In the genomic region with DNA sequence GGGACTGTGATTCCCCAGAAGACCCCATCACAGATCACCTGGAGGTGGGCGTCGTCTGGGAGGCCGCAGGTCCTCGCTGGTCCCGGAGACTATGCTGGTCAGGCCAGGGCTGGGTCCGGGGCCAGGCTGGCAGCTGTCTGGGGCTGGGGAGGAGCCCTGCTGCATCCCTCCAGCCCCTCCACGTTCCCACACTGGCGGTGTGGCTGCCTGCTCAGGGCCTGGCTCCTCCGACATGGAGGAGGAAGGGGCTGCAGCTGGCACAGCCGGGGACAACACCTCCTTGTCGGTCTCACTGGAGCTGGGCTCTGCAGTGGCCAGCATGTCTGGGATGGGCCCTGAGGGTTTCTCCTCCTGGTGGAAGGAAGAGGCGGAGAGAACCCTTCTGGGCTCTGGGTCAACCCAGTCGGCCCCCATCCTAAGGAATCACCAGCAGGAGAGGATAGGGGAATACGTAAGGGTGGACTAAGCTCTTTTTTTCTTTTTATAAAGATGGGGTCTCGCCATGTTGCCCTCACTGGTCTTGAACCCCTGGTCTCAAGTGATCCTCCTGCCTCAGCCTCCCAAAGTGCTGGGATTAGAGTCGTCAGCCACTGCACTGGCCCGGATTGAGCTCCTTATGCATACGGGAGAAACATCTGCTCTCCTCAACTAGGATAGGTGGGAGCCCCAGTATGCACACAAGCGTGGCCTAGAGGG, we compare ENCODE assay signal across 8 cellular contexts. TPM values are rescaled to one million over a fixed set of nuclear protein-coding genes. Genes with fewer than 3 reads are reported as not detected.
DNase-seq lines count a peak whose midpoint lies in the region; ATAC-seq and TF ChIP-seq lines count a peak whose summit lies in the region.

No MANE protein-coding gene starts in this region.

- no peaks in the 10 kb centered on the region for H3K79me2 ChIP-seq in H9 (ENCODE audit: insufficient read depth, low read length)

- no peaks in the 10 kb centered on the region; the same call in 1 of the 2 replicates for H3K27me3 Mint-ChIP-seq in H9 (ENCODE audit: low read depth)
- no peaks in the 10 kb centered on the region for H3K27me3 Mint-ChIP-seq in activated B cell treated with CpG ODN at 0.5 μM for 24 hours

- H3K79me1 ChIP-seq in H9 (ENCODE audit: insufficient read depth, low read depth, low read length, poor library complexity, severe bottlenecking) = no peaks in the 10 kb centered on the region

- no peak overlapping the region for H2BK120ac ChIP-seq in H9 (ENCODE audit: low read depth, low read length, poor library complexity, severe bottlenecking)

- H3K4me3 ChIP-seq in right cardiac atrium (ENCODE audit: low read length) (peak overlapping the region; percentile 86), skeletal muscle satellite cell (ENCODE audit: low read length) (peak overlapping the region; percentile 96)

- ATAC-seq in activated B cell treated with CpG ODN at 0.5 μM for 24 hours (ENCODE audit: low read depth) (no peak), right cardiac atrium (peak in 1 of 2 donors; percentile 3), GM19397 (IDR thresholded peaks at IDR 0.05; ENCODE audit: unreplicated experiment) (no peak)

- H2BK12ac ChIP-seq in H9 (ENCODE audit: insufficient read length, low read depth, low read length) = no peak overlapping the region

- H4K8ac ChIP-seq in H9 (replicated peaks; ENCODE audit: insufficient read length, low read depth, low read length) = no peak overlapping the region

- H4K5ac ChIP-seq in H9 (ENCODE audit: insufficient read length, low read depth, low read length) = no peak overlapping the region

- H3K9me3 Mint-ChIP-seq in H9 (no peaks in the 10 kb centered on the region; a peak in 1 of 5 replicates), activated B cell treated with CpG ODN at 0.5 μM for 24 hours (no peaks in the 10 kb centered on the region)

- no peak overlapping the region for H2BK5ac ChIP-seq in H9 (ENCODE audit: insufficient read length, low read length)

- no peak overlapping the region for H2BK20ac ChIP-seq in H9 (ENCODE audit: low read depth, low read length, poor library complexity, severe bottlenecking)

- peaks cover 11 to 24% of the 10 kb centered on the region in 2 experiments for H3K4me1 Mint-ChIP-seq in H9
- peaks cover 26% of the 10 kb centered on the region for H3K4me1 Mint-ChIP-seq in activated B cell treated with CpG ODN at 0.5 μM for 24 hours

- H3K9ac ChIP-seq in H9 (ENCODE audit: extremely low read depth, insufficient read length, low read length) = no peak overlapping the region
- H3K9ac ChIP-seq in skeletal muscle satellite cell (ENCODE audit: low read depth, low read length) = peak overlapping the region; percentile 100

- H4K91ac ChIP-seq in H9 (ENCODE audit: insufficient read length, low read depth, low read length) = no peak overlapping the region

- H3K4me1 ChIP-seq in H9 (ENCODE audit: insufficient read depth, low read length) (no peaks in the 10 kb centered on the region; the same call in 1 of the 2 replicates), right cardiac atrium (ENCODE audit: control insufficient read depth, insufficient read depth, low read length) (peaks cover 13% of the 10 kb centered on the region), skeletal muscle satellite cell (ENCODE audit: control insufficient read depth, insufficient read depth, low read length) (peaks cover 27% of the 10 kb centered on the region)

- peaks cover 9% of the 10 kb centered on the region for H3K23me2 ChIP-seq in H9 (ENCODE audit: insufficient read length, low read depth, low read length, poor library complexity, severe bottlenecking)

- H3K9me3 ChIP-seq in H9 (ENCODE audit: control insufficient read depth, low read depth, low read length) (no peaks in the 10 kb centered on the region), right cardiac atrium (ENCODE audit: control insufficient read depth, low read length) (no peaks in the 10 kb centered on the region), skeletal muscle satellite cell (replicated peaks; ENCODE audit: low read length) (no peaks in the 10 kb centered on the region)

- WGBS in H9 (ENCODE audit: extremely low coverage, insufficient read length, low lambda C conversion rate) = no CpG with 5 or more reads among the region's 19 CpGs
- WGBS in right cardiac atrium = 58% methylated on average over 19 of the region's 19 CpGs

- TF ChIP-seq CTCF in H9 (conservative IDR thresholded peaks at IDR 0.05) (no peak), activated B cell treated with CpG ODN at 0.5 μM for 24 hours (IDR thresholded peaks at IDR 0.05) (no peak), GM20000 (IDR thresholded peaks at IDR 0.05; ENCODE audit: extremely low read depth, missing control alignments) (no peak)

- no peak overlapping the region for H3T11ph ChIP-seq in H9 (ENCODE audit: low read length)

- POLR2A ChIA-PET in activated B cell treated with CpG ODN at 0.5 μM for 24 hours (lab: Charles Lee) = interaction anchor here (0.6 to 2.8 kb wide), 24 partner anchors 7 to 1448 kb away, joined by 3 to 30 read pairs (median 6); a partner anchor contains a TSS

- peak overlapping the region; percentile 99 for H3K27ac Mint-ChIP-seq in H9
- H3K27ac Mint-ChIP-seq in activated B cell treated with CpG ODN at 0.5 μM for 24 hours = peak overlapping the region; percentile 98

- no peak overlapping the region for H3K4ac ChIP-seq in H9 (ENCODE audit: low read depth, low read length)

- H2BK15ac ChIP-seq in H9 (ENCODE audit: low read depth, low read length) = no peak overlapping the region

- peak overlapping the region; percentile 49; the same call in 1 of the 2 replicates for H3K14ac ChIP-seq in H9 (ENCODE audit: insufficient read depth, low read length)

- CTCF ChIA-PET in activated B cell treated with CpG ODN at 0.5 μM for 24 hours (lab: Charles Lee) = interaction anchor here (1.3 to 1.7 kb wide), 3 partner anchors 7 to 67 kb away, joined by 5 to 11 read pairs (median 7); no protein-coding TSS in a partner anchor

- peak; percentile 42 for DNase-seq in H9
- DNase-seq in activated B cell treated with CpG ODN at 0.5 μM for 24 hours = no peak
- peak in 2 of 3 donors; percentile 32 to 76 for DNase-seq in right cardiac atrium
- no peak for DNase-seq in GM20000 (ENCODE audit: low spot score)
- no peak for DNase-seq in SIG-M5 (lab: John Stamatoyannopoulos, UW)
- no peak for DNase-seq in iPS-NIHi7 (ENCODE audit: extremely low spot score)

- H3K56ac ChIP-seq in H9 (ENCODE audit: insufficient read length, low read depth, low read length) = no peak overlapping the region

- H3K36me3 ChIP-seq in skeletal muscle satellite cell (ENCODE audit: insufficient read depth, low read length) = peaks cover 4% of the 10 kb centered on the region

- H3K36me3 Mint-ChIP-seq in H9 (ENCODE audit: insufficient read depth in 1 of 3, low read depth in 3 of 3) (peaks cover 2 to 10% (median 7%) of the 10 kb centered on the region in 3 experiments; a peak in 3 of 7 replicates), activated B cell treated with CpG ODN at 0.5 μM for 24 hours (ENCODE audit: low read depth) (peaks cover 11% of the 10 kb centered on the region)

- no peak overlapping the region for H3K23ac ChIP-seq in H9 (ENCODE audit: insufficient read length, low read depth, low read length)

- H3K27me3 ChIP-seq in H9 (ENCODE audit: insufficient read depth, low read length) (no peaks in the 10 kb centered on the region), right cardiac atrium (ENCODE audit: control insufficient read depth, insufficient read depth) (no peaks in the 10 kb centered on the region), skeletal muscle satellite cell (ENCODE audit: control insufficient read depth, insufficient read depth, low read length) (no peaks in the 10 kb centered on the region)

- H4K20me1 ChIP-seq in H9 (ENCODE audit: control insufficient read depth, insufficient read depth, insufficient read length) = no peaks in the 10 kb centered on the region

- H3K4me2 ChIP-seq in H9 (ENCODE audit: insufficient read depth, insufficient read length, low read length) (peak overlapping the region; percentile 50), skeletal muscle satellite cell (ENCODE audit: low read length) (peak overlapping the region; percentile 89)

- no peak overlapping the region for H2AK5ac ChIP-seq in H9 (ENCODE audit: insufficient read length, low read length)

- H2AFZ ChIP-seq in H9 (ENCODE audit: low read length) = no peak overlapping the region

- no peak overlapping the region for H3K18ac ChIP-seq in H9 (ENCODE audit: insufficient read length, low read depth, low read length)

- H3K27ac ChIP-seq in H9 (ENCODE audit: insufficient read length, low read depth, low read length) (peak overlapping the region; percentile 13), right cardiac atrium (ENCODE audit: low read length) (peak overlapping the region; percentile 100)

- peak overlapping the region; percentile 94 for H3K4me3 Mint-ChIP-seq in H9
- H3K4me3 Mint-ChIP-seq in activated B cell treated with CpG ODN at 0.5 μM for 24 hours = peak overlapping the region; percentile 94

- intact Hi-C loops in activated B cell treated with CpG ODN at 0.5 μM for 24 hours (cut with micrococcal nuclease) = loop anchor here (1.0 to 5.0 kb wide), 5 partner anchors 41 to 1304 kb away; a partner anchor contains a TSS
- intact Hi-C loops in right cardiac atrium (cut with DNase I) = no loop called here

RNA-seq across cellular contexts. Expression of a gene that starts 0.8 kb away (rescaled TPM):
- total RNA-seq in H9 (2021) = 29.3 and 38.1 TPM in 2 replicates
- 28.6 and 32.8 TPM in 2 replicates for total RNA-seq in activated B cell treated with CpG ODN at 0.5 μM for 24 hours
- 10 to 100 TPM; 13.4 to 16.4 (median 16.1) TPM for total RNA-seq in right cardiac atrium
- polyA plus RNA-seq in right cardiac atrium = 19.3 TPM
- total RNA-seq in skeletal muscle satellite cell (2012; rRNA removed) = 3.3 and 5.3 TPM in 2 replicates

RNA-seq across cellular contexts. Expression of a gene that starts 10.7 kb away (rescaled TPM):
- total RNA-seq in H9 (2021) (0.44 TPM in 2 replicates), activated B cell treated with CpG ODN at 0.5 μM for 24 hours (0.29 and 0.49 TPM in 2 replicates), right cardiac atrium (1 to 10 TPM in 2 of 4 donors, under 1 TPM in 2; 0.31 to 3.1 (median 0.99) TPM)
- polyA plus RNA-seq in right cardiac atrium = 0.61 TPM
- total RNA-seq in skeletal muscle satellite cell (2012; rRNA removed) = not detected in 2 replicates

Comparison
In these comparisons a context has a peak if more than half of its experiments do, and no peak if none do; other contexts are left out.
1. DNase-seq: peak in H9 (single experiment) and right cardiac atrium (2 of 3); none in activated B cell treated with CpG ODN at 0.5 μM for 24 hours (single experiment), GM20000 (single experiment), SIG-M5 (single experiment) and iPS-NIHi7 (single experiment).